In genomic region chr3:81490541-81491288, GRCh38 we compare ENCODE assay signal across 8 cellular contexts.
DNase-seq lines count a peak whose midpoint lies in the region; ATAC-seq lines count a peak whose summit lies in the region.

No MANE protein-coding gene starts in this region.

- peaks cover 0 to 4% (median 0%) of the 10 kb centered on the region in 3 donors for H3K4me1 Mint-ChIP-seq in CD8-positive, alpha-beta memory T cell
- H3K4me1 Mint-ChIP-seq in memory B cell = peaks cover 3% of the 10 kb centered on the region

- H3K36me3 ChIP-seq in CD8-positive, alpha-beta memory T cell (ENCODE audit: insufficient read depth, low read length) = no peaks in the 10 kb centered on the region

- CTCF ChIA-PET in CD8-positive, alpha-beta memory T cell (lab: Charles Lee) = interaction anchor here (0.8 to 2.0 kb wide), 3 partner anchors 10 to 642 kb away, joined by 3 to 8 read pairs (median 4); no protein-coding TSS in a partner anchor

- POLR2A ChIA-PET in CD8-positive, alpha-beta memory T cell (lab: Charles Lee) = no interaction called here

- H3K9me3 ChIP-seq in CD8-positive, alpha-beta memory T cell (ENCODE audit: low read length) = no peaks in the 10 kb centered on the region

- H3K4me3 Mint-ChIP-seq in CD8-positive, alpha-beta memory T cell = no peak overlapping the region
- H3K4me3 Mint-ChIP-seq in memory B cell = no peak overlapping the region

- peak; percentile 37 to 73 (median 61) for DNase-seq in CD8-positive, alpha-beta memory T cell
- DNase-seq in NCI-H69 (lab: John Stamatoyannopoulos, UW) = peak; percentile 87
- DNase-seq in activated CD4-positive, alpha-beta T cell treated with anti-CD3 and anti-CD28 coated beads, Interleukin-2, amount 50 U/mL, for 24 hours (ENCODE audit: low read depth in 1 of 2, low spot score in 1 of 2) = peak; percentile 40 to 70
- peak; percentile 85 for DNase-seq in ecto neural progenitor cell (ENCODE audit: low spot score)
- DNase-seq in memory B cell (ENCODE audit: low spot score in 2 of 2) = peak; percentile 54 to 66
- DNase-seq in stimulated activated CD8-positive, alpha-beta memory T cell treated with anti-CD3 and anti-CD28 coated beads, Interleukin-15, amount 100 ng/mL, for 48 hours (ENCODE audit: low read depth in 2 of 2) = peak; percentile 41 to 45

- no peak overlapping the region for H3K27ac Mint-ChIP-seq in CD8-positive, alpha-beta memory T cell
- H3K27ac Mint-ChIP-seq in memory B cell = no peak overlapping the region

- peaks cover 0 to 6% (median 2%) of the 10 kb centered on the region in 3 donors for H3K36me3 Mint-ChIP-seq in CD8-positive, alpha-beta memory T cell
- peaks cover 2% of the 10 kb centered on the region for H3K36me3 Mint-ChIP-seq in memory B cell

- no peaks in the 10 kb centered on the region for H3K27me3 Mint-ChIP-seq in CD8-positive, alpha-beta memory T cell
- H3K27me3 Mint-ChIP-seq in memory B cell = no peaks in the 10 kb centered on the region

- no peaks in the 10 kb centered on the region for H3K4me1 ChIP-seq in CD8-positive, alpha-beta memory T cell (ENCODE audit: insufficient read depth, low read length)

- H3K9me3 Mint-ChIP-seq in CD8-positive, alpha-beta memory T cell = peaks cover 0 to 4% (median 0%) of the 10 kb centered on the region in 5 donors
- H3K9me3 Mint-ChIP-seq in memory B cell = no peaks in the 10 kb centered on the region

- no peak overlapping the region for H3K27ac ChIP-seq in CD8-positive, alpha-beta memory T cell (ENCODE audit: low read depth, low read length)

- H3K4me3 ChIP-seq in CD8-positive, alpha-beta memory T cell (ENCODE audit: low read length) = no peak overlapping the region

- H3K27me3 ChIP-seq in CD8-positive, alpha-beta memory T cell (ENCODE audit: insufficient read depth, low read length, poor library complexity, severe bottlenecking) = no peaks in the 10 kb centered on the region

- ATAC-seq in GM19397 (IDR thresholded peaks at IDR 0.05; ENCODE audit: unreplicated experiment) (peak; percentile 91), HG03469 (IDR thresholded peaks at IDR 0.05; ENCODE audit: unreplicated experiment) (peak; percentile 82), memory B cell (ENCODE audit: low read depth) (peak; percentile 69)
